1 cellular context compared by ENCODE assay signal in genomic region chr22:38308791-38309498, GRCh38.
TF ChIP-seq lines count a peak whose summit lies in the region.

No MANE protein-coding gene starts in this region.

TF ChIP-seq in WTC11, 78 proteins besides CTCF, POLR2A, EP300 and RAD21 (continued from another document):
- TF ChIP-seq ZNF512 (CRISPR knock-in tag; IDR thresholded peaks at IDR 0.05; ENCODE audit: borderline replicate concordance) (no peak), TP53 (CRISPR knock-in tag; IDR thresholded peaks at IDR 0.05) (no peak)
- TF ChIP-seq, protein P1, sequence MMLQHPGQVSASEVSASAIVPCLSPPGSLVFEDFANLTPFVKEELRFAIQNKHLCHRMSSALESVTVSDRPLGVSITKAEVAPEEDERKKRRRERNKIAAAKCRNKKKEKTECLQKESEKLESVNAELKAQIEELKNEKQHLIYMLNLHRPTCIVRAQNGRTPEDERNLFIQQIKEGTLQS (CRISPR knock-in tag; conservative IDR thresholded peaks at IDR 0.05): no peak
TF ChIP-seq in WTC11: peak in this region for 0.
